In the genomic region with DNA sequence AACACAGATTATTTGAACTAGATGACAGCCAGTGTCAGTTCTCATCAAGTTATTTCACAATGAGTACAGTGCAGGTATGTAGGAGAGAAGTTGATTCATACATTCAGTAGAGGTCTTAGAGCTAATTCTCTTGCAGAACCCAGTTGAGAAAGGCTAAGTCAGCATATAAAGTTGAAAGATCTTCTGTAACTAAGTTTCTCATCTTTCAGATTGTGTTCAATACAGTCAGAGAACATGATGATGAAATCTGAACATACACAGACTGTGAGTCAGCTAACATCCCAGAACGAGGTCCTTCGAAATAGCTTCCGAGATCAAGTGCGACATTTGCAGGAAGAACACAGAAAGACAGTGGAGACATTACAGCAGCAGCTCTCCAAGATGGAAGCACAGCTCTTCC, we compare ENCODE assay signal across 10 cellular contexts. TPM values are rescaled to one million over a fixed set of nuclear protein-coding genes. Genes with fewer than 3 reads are reported as not detected.
DNase-seq lines count a peak whose midpoint lies in the region; ATAC-seq and TF ChIP-seq lines count a peak whose summit lies in the region.
"Had no signal": no experiment of that assay in that cellular context is flagged by ENCODE, and none has a peak within 500 bp of the region (broad histone marks: within the 10 kb centered on the region; RNA-seq: fewer than 3 reads in every experiment).

No MANE protein-coding gene starts in this region.

- H3K4me1 Mint-ChIP-seq in CD14-positive monocyte: no peaks in the 10 kb centered on the region

- no peaks in the 10 kb centered on the region for H3K27me3 ChIP-seq in RWPE2 (ENCODE audit: insufficient read depth, poor library complexity, severe bottlenecking)
- no peaks in the 10 kb centered on the region for H3K27me3 ChIP-seq in psoas muscle (ENCODE audit: insufficient read depth in 3 of 3, low read length in 2 of 3)
- H3K27me3 ChIP-seq: ovary, SJSA1 had no signal

- peak; percentile 24 for TF ChIP-seq CTCF in RWPE2 (IDR thresholded peaks at IDR 0.05; ENCODE audit: poor library complexity, severe bottlenecking)
- TF ChIP-seq CTCF in psoas muscle (IDR thresholded peaks at IDR 0.05): no peak
- TF ChIP-seq CTCF in CD14-positive monocyte (IDR thresholded peaks at IDR 0.05): no peak

- H3K36me3 ChIP-seq in RWPE2 (ENCODE audit: low read depth) (peaks cover 76% of the 10 kb centered on the region), psoas muscle (ENCODE audit: insufficient read depth in 1 of 2, low read depth in 1 of 2) (peaks cover 0 to 72% of the 10 kb centered on the region in 2 donors)
- H3K36me3 ChIP-seq: ovary had no signal

- peak overlapping the region; percentile 87 for H3K27ac ChIP-seq in RWPE2 (ENCODE audit: poor library complexity, severe bottlenecking)
- no peak overlapping the region for H3K27ac ChIP-seq in psoas muscle
- H3K27ac ChIP-seq: ovary, SJSA1 had no signal

- H3K27ac Mint-ChIP-seq in CD14-positive monocyte: no peak overlapping the region

- 85 to 86% (median 86%) methylated on average over 4 of the region's 4 CpGs for WGBS in psoas muscle, 3 donors

- peaks cover 61 to 77% of the 10 kb centered on the region in 2 donors for H3K36me3 Mint-ChIP-seq in CD14-positive monocyte

- ATAC-seq in RWPE2 (ENCODE audit: low read depth) (peak; percentile 99), psoas muscle (peak; percentile 67 to 97 (median 88)), HG03045 (IDR thresholded peaks at IDR 0.05; ENCODE audit: unreplicated experiment) (no peak)

- H3K4me3 ChIP-seq in RWPE2 (ENCODE audit: severe bottlenecking) (no peak overlapping the region), psoas muscle (no peak overlapping the region)
- H3K4me3 ChIP-seq: ovary, SJSA1 had no signal

- H3K9me3 Mint-ChIP-seq in CD14-positive monocyte: no peaks in the 10 kb centered on the region

- DNase-seq in ELR (ENCODE audit: low read depth): peak; percentile 93
- DNase-seq in RWPE2 (ENCODE audit: low spot score): no peak
- peak; percentile 89 for DNase-seq in fibroblast of gingiva (ENCODE audit: low read depth)
- DNase-seq in psoas muscle: no peak
- no peak for DNase-seq in NCI-H446 treated with DMSO at 0.1 percent for 48 hours (lab: John Stamatoyannopoulos, UW)
- no peak for DNase-seq in NCI-H2171 treated with DMSO at 0.1 percent for 48 hours (lab: John Stamatoyannopoulos, UW)
- no peak for DNase-seq in CD14-positive monocyte (ENCODE audit: low spot score)
- DNase-seq: ovary had no signal

- H3K4me3 Mint-ChIP-seq in CD14-positive monocyte: no peak overlapping the region

- H3K27me3 Mint-ChIP-seq in CD14-positive monocyte (ENCODE audit: low read depth in 3 of 3): no peaks in the 10 kb centered on the region

- H3K4me1 ChIP-seq in RWPE2 (ENCODE audit: insufficient read depth, poor library complexity, severe bottlenecking): peaks cover 20% of the 10 kb centered on the region
- no peaks in the 10 kb centered on the region for H3K4me1 ChIP-seq in psoas muscle
- H3K4me1 ChIP-seq: SJSA1 had no signal

- intact Hi-C loops in psoas muscle (cut with DNase I): no loop called here
- intact Hi-C loops in CD14-positive monocyte (cut with micrococcal nuclease): no loop called here

- H3K9me3 ChIP-seq in RWPE2 (ENCODE audit: severe bottlenecking) (no peaks in the 10 kb centered on the region), psoas muscle (no peaks in the 10 kb centered on the region)
- H3K9me3 ChIP-seq: ovary, SJSA1 had no signal

RNA-seq across cellular contexts. Expression of gene LIMS1, which starts 41.9 kb away (rescaled TPM):
- 100 to 1,000 TPM in 3 of 4 donors, 10 to 100 TPM in 1; 55.1 to 219 (median 182) TPM for total RNA-seq in psoas muscle
- polyA plus RNA-seq in psoas muscle: 100 to 1,000 TPM in 1 of 3 donors, 10 to 100 TPM in 2; 50.5 to 287 (median 63.5) TPM
- 100 to 1,000 TPM; 124 to 130 TPM for polyA plus RNA-seq in CD14-positive monocyte

RNA-seq across cellular contexts. Expression of gene GCC2, which starts 43.4 kb away (rescaled TPM):
- total RNA-seq in psoas muscle: 10 to 100 TPM; 18.0 to 24.0 (median 21.5) TPM
- polyA plus RNA-seq in psoas muscle (10 to 100 TPM in 1 of 3 donors, 1 to 10 TPM in 2; 4.8 to 16.4 (median 4.9) TPM), CD14-positive monocyte (10 to 100 TPM in 1 of 2 donors, 1 to 10 TPM in 1; 6.0 to 13.7 TPM)

Comparison
In these comparisons a context has a peak if more than half of its experiments do, and no peak if none do; other contexts are left out.
1. DNase-seq: peak in ELR (single experiment) and fibroblast of gingiva (single experiment); none in RWPE2 (single experiment), psoas muscle (0 of 2), NCI-H446 treated with DMSO at 0.1 percent for 48 hours (single experiment), NCI-H2171 treated with DMSO at 0.1 percent for 48 hours (single experiment) and CD14-positive monocyte (single experiment).